16 cellular contexts compared by ENCODE assay signal in genomic region chr4:113397114-113397701, GRCh38.
DNase-seq lines count a peak whose midpoint lies in the region; ATAC-seq and TF ChIP-seq lines count a peak whose summit lies in the region.
"Had no signal": no experiment of that assay in that cellular context is flagged by ENCODE, and none has a peak within 500 bp of the region (broad histone marks: within the 10 kb centered on the region; RNA-seq: fewer than 3 reads in every experiment).

No MANE protein-coding gene starts in this region.

- CTCF ChIA-PET in RWPE1 (lab: Yijun Ruan, JAX) = interaction anchor here (0.6 to 0.9 kb wide), 3 partner anchors 71 to 436 kb away, joined by 3 to 4 read pairs (median 3); no protein-coding TSS in a partner anchor

- intact Hi-C loops in Right ventricle myocardium superior (cut with DNase I) = loop anchor here (5.0 to 10.0 kb wide), 3 partner anchors 35 to 678 kb away; no protein-coding TSS in a partner anchor

- DNase-seq in AG09319 (ENCODE audit: extremely low read depth, low read depth) (peak; percentile 45), amniotic epithelial cell (ENCODE audit: low read depth) (peak; percentile 44), Right ventricle myocardium superior (no peak), osteoblast (ENCODE audit: insufficient read length, low spot score, missing footprints) (peak; percentile 44), RWPE1 (ENCODE audit: low spot score) (no peak), islet precursor cell (no peak)
- DNase-seq: activated CD4-positive, alpha-beta T cell treated with anti-CD3 and anti-CD28 coated beads, Interleukin-2, amount 50 U/mL, for 4 hours; activated naive CD4-positive, alpha-beta T cell; cortex of kidney; head of caudate nucleus; MM.1S; OCI-M1 had no signal

- no peaks in the 10 kb centered on the region for H3K79me2 ChIP-seq in osteoblast (ENCODE audit: insufficient read depth, low read length)

- peaks cover 21% of the 10 kb centered on the region for H3K4me1 ChIP-seq in osteoblast (ENCODE audit: insufficient read depth, low read length)
- H3K4me1 ChIP-seq: vagina had no signal

- no peaks in the 10 kb centered on the region for H3K36me3 ChIP-seq in osteoblast (ENCODE audit: insufficient read depth, low read length)
- H3K36me3 ChIP-seq: vagina had no signal

- H3K27ac ChIP-seq in osteoblast (ENCODE audit: low read depth, low read length) = peak overlapping the region; percentile 88
- no peak overlapping the region for H3K27ac ChIP-seq in RWPE1
- H3K27ac ChIP-seq: C4-2B, vagina had no signal

- TF ChIP-seq CTCF in AG09319 (IDR thresholded peaks at IDR 0.05; ENCODE audit: low read depth, low read length) = no peak
- TF ChIP-seq CTCF in osteoblast (IDR thresholded peaks at IDR 0.05; ENCODE audit: extremely low read depth, low read depth, low read length) = no peak
- no peak for TF ChIP-seq CTCF in RWPE1 (conservative IDR thresholded peaks at IDR 0.05; ENCODE audit: low read depth)

- no peaks in the 10 kb centered on the region for H4K20me1 ChIP-seq in osteoblast (ENCODE audit: insufficient read depth, low read length)

- POLR2A ChIA-PET in RWPE1 (lab: Yijun Ruan, JAX; ENCODE audit: low non-redundant PET) = no interaction called here

- H2AFZ ChIP-seq in osteoblast (ENCODE audit: low read length) = peak overlapping the region; percentile 75

- H3K4me3 ChIP-seq in osteoblast (ENCODE audit: insufficient read depth, low read length) = no peak overlapping the region
- H3K4me3 ChIP-seq: vagina had no signal

- H3K27me3 ChIP-seq in osteoblast (ENCODE audit: insufficient read depth, low read length) = no peaks in the 10 kb centered on the region
- H3K27me3 ChIP-seq: vagina had no signal

- peak overlapping the region; percentile 73 for H3K4me2 ChIP-seq in osteoblast (ENCODE audit: insufficient read depth, low read length)

- H3K9me3 ChIP-seq in osteoblast (ENCODE audit: low read depth, low read length) = no peaks in the 10 kb centered on the region
- H3K9me3 ChIP-seq: vagina had no signal

- peak; percentile 65 for ATAC-seq in Right ventricle myocardium superior (ENCODE audit: poor library complexity)
- no peak for ATAC-seq in GM19467 (IDR thresholded peaks at IDR 0.05; ENCODE audit: unreplicated experiment)
- no peak for ATAC-seq in HG03457 (IDR thresholded peaks at IDR 0.05; ENCODE audit: unreplicated experiment)

Comparison
In these comparisons a context has a peak if more than half of its experiments do, and no peak if none do; other contexts are left out.
1. DNase-seq: peak in AG09319 (single experiment), amniotic epithelial cell (single experiment) and osteoblast (single experiment); none in Right ventricle myocardium superior (single experiment), RWPE1 (single experiment) and islet precursor cell (single experiment).